14 cellular contexts compared by ENCODE assay signal in genomic region chr7:30778246-30779025, GRCh38. TPM values are rescaled to one million over a fixed set of nuclear protein-coding genes. Genes with fewer than 3 reads are reported as not detected.
DNase-seq lines count a peak whose midpoint lies in the region; ATAC-seq and TF ChIP-seq lines count a peak whose summit lies in the region.
"Had no signal": no experiment of that assay in that cellular context is flagged by ENCODE, and none has a peak within 500 bp of the region (broad histone marks: within the 10 kb centered on the region; RNA-seq: fewer than 3 reads in every experiment).

No MANE protein-coding gene starts in this region.

- DNase-seq in fibroblast of pulmonary artery (ENCODE audit: low read depth), result peak; percentile 46
- peak; percentile 82 for DNase-seq in mesenteric fat pad (ENCODE audit: low spot score)
- DNase-seq in suprapubic skin (ENCODE audit: low spot score in 2 of 2), result peak in 1 of 2 donors; percentile 60
- no peak for DNase-seq in NCI-H2029 treated with DMSO at 0.1 percent for 48 hours (lab: John Stamatoyannopoulos, UW)
- DNase-seq in OCI-LY7 (ENCODE audit: low spot score), result no peak
- DNase-seq: activated CD8-positive, alpha-beta memory T cell treated with anti-CD3 and anti-CD28 coated beads, Interleukin-2, amount 50 U/mL, for 48 hours; activated naive CD8-positive, alpha-beta T cell treated with anti-CD3 and anti-CD28 coated beads for 36 hours; EL; MM.1S; mucosa of descending colon; NCI-H2227 treated with DMSO at 0.1 percent for 48 hours had no signal

- H4K20me1 ChIP-seq in OCI-LY7 (ENCODE audit: insufficient read depth, low read length), result no peaks in the 10 kb centered on the region

- H3K36me3 ChIP-seq in suprapubic skin (peaks cover 14% of the 10 kb centered on the region), OCI-LY7 (ENCODE audit: insufficient read depth, low read length) (no peaks in the 10 kb centered on the region)

- CTCF ChIA-PET in OCI-LY7 (lab: Charles Lee; ENCODE audit: unreplicated experiment), result no interaction called here

- intact Hi-C loops in OCI-LY7 (cut with micrococcal nuclease; ENCODE audit: unreplicated experiment), result no loop called here

- H3K9me3 ChIP-seq in suprapubic skin, result no peaks in the 10 kb centered on the region
- H3K9me3 ChIP-seq in OCI-LY7 (ENCODE audit: low read length), result no peaks in the 10 kb centered on the region
- H3K9me3 ChIP-seq: mucosa of descending colon had no signal

- H2AFZ ChIP-seq in OCI-LY7 (ENCODE audit: low read length), result no peak overlapping the region

- peak overlapping the region; percentile 39 for H3K27ac ChIP-seq in suprapubic skin
- H3K27ac ChIP-seq in OCI-LY7 (ENCODE audit: low read depth, low read length, poor library complexity, severe bottlenecking), result no peak overlapping the region

- peak; percentile 48; the same call in 2 of the 3 replicates for ATAC-seq in SK-N-SH treated with all-trans-retinoic acid at 6 μM for 48 hours
- no peak for ATAC-seq in HG02852 (IDR thresholded peaks at IDR 0.05; ENCODE audit: unreplicated experiment)
- no peak for ATAC-seq in GM19328 (IDR thresholded peaks at IDR 0.05; ENCODE audit: unreplicated experiment)
- ATAC-seq: mucosa of descending colon had no signal

- H3K9me2 ChIP-seq in OCI-LY7 (ENCODE audit: insufficient read depth, low read length), result no peaks in the 10 kb centered on the region

- H3K4me1 ChIP-seq in suprapubic skin (peaks cover 8% of the 10 kb centered on the region), OCI-LY7 (ENCODE audit: insufficient read depth, low read length, poor library complexity, severe bottlenecking) (no peaks in the 10 kb centered on the region)

- H3K4me3 ChIP-seq in fibroblast of pulmonary artery (replicated peaks; ENCODE audit: low read depth, low read length) (no peak overlapping the region), suprapubic skin (no peak overlapping the region), OCI-LY7 (ENCODE audit: low read depth, low read length, poor library complexity, severe bottlenecking) (no peak overlapping the region)
- H3K4me3 ChIP-seq: mucosa of descending colon had no signal

- H3K27me3 ChIP-seq in suprapubic skin, result no peaks in the 10 kb centered on the region

- POLR2A ChIA-PET in OCI-LY7 (lab: Charles Lee), result no interaction called here

- TF ChIP-seq CTCF in fibroblast of pulmonary artery (IDR thresholded peaks at IDR 0.05; ENCODE audit: low read length, missing control alignments) (no peak), suprapubic skin (IDR thresholded peaks at IDR 0.05) (no peak), OCI-LY7 (conservative IDR thresholded peaks at IDR 0.05; ENCODE audit: low read length) (no peak)

- TF ChIP-seq POLR2A in suprapubic skin (IDR thresholded peaks at IDR 0.05), result no peak

- BruUV-seq in OCI-LY7 (replicated peaks; lab: Mats Ljungman, UMichigan), result no TSS peak

- H3K79me2 ChIP-seq in OCI-LY7 (ENCODE audit: insufficient read depth, low read depth, low read length), result no peaks in the 10 kb centered on the region

- WGBS in suprapubic skin, result 63% methylated on average over 15 of the region's 15 CpGs

- no peak for TF ChIP-seq EP300 in suprapubic skin (IDR thresholded peaks at IDR 0.05)

- no peak overlapping the region for H3K4me2 ChIP-seq in OCI-LY7 (ENCODE audit: low read length)

TF ChIP-seq in SK-N-SH treated with all-trans-retinoic acid at 6 μM for 48 hours, 23 proteins besides CTCF, POLR2A, EP300 and RAD21 (continues in another document):
- TF ChIP-seq CSRNP3 (CRISPR knock-in tag; IDR thresholded peaks at IDR 0.05) (no peak), CREB5 (CRISPR knock-in tag; IDR thresholded peaks at IDR 0.05; ENCODE audit: low read depth) (no peak), ISL1 (CRISPR knock-in tag; IDR thresholded peaks at IDR 0.05) (no peak), SNAI2 (CRISPR knock-in tag; IDR thresholded peaks at IDR 0.05) (no peak), TCF4 (CRISPR knock-in tag; IDR thresholded peaks at IDR 0.05; ENCODE audit: borderline replicate concordance) (no peak), PATZ1 (CRISPR knock-in tag; IDR thresholded peaks at IDR 0.05; ENCODE audit: borderline replicate concordance) (no peak), PPARA (CRISPR knock-in tag; IDR thresholded peaks at IDR 0.05; ENCODE audit: borderline replicate concordance) (no peak), ZNF565 (CRISPR knock-in tag; conservative IDR thresholded peaks at IDR 0.05; ENCODE audit: low read depth) (no peak), TOX (CRISPR knock-in tag; IDR thresholded peaks at IDR 0.05; ENCODE audit: borderline replicate concordance) (no peak), ZC3H10 (CRISPR knock-in tag; IDR thresholded peaks at IDR 0.05) (no peak), ZNF8 (CRISPR knock-in tag; IDR thresholded peaks at IDR 0.05) (no peak), POU6F1 (CRISPR knock-in tag; IDR thresholded peaks at IDR 0.05; ENCODE audit: borderline replicate concordance, low read depth) (no peak), ZNF70 (CRISPR knock-in tag; IDR thresholded peaks at IDR 0.05) (no peak), RARB (CRISPR knock-in tag; IDR thresholded peaks at IDR 0.05) (no peak), OSR1 (CRISPR knock-in tag; IDR thresholded peaks at IDR 0.05) (no peak), ZFP3 (CRISPR knock-in tag; IDR thresholded peaks at IDR 0.05) (no peak), ARNTL (CRISPR knock-in tag; IDR thresholded peaks at IDR 0.05; ENCODE audit: borderline replicate concordance, low read depth) (no peak)

RNA-seq across cellular contexts. Expression of gene MINDY4, which starts 7.2 kb away (rescaled TPM):
- total RNA-seq in mesenteric fat pad (6.8 TPM), suprapubic skin (10 to 100 TPM in 1 of 4 donors, 1 to 10 TPM in 3; 4.6 to 10.5 (median 6.1) TPM), OCI-LY7 (2022) (0.86 and 1.4 TPM in 2 replicates)
- not detected in 2 replicates for total RNA-seq in OCI-LY7 (2014; rRNA removed; shearing (Covaris generic))

RNA-seq across cellular contexts. Expression of gene INMT, which starts 26.5 kb away (rescaled TPM):
- 44.0 TPM for total RNA-seq in mesenteric fat pad
- 1 to 10 TPM; 1.3 to 9.7 (median 4.2) TPM for total RNA-seq in suprapubic skin
- total RNA-seq in OCI-LY7 (2014; rRNA removed; shearing (Covaris generic)), result not detected in 2 replicates
- 0.15 and 0.32 TPM in 2 replicates for total RNA-seq in OCI-LY7 (2022)

Comparison
In these comparisons a context has a peak if more than half of its experiments do, and no peak if none do; other contexts are left out.
1. DNase-seq: peak in fibroblast of pulmonary artery (single experiment) and mesenteric fat pad (single experiment); none in NCI-H2029 treated with DMSO at 0.1 percent for 48 hours (single experiment) and OCI-LY7 (single experiment).